Comparison of ENCODE assay signal across 10 cellular contexts in the genomic region with DNA sequence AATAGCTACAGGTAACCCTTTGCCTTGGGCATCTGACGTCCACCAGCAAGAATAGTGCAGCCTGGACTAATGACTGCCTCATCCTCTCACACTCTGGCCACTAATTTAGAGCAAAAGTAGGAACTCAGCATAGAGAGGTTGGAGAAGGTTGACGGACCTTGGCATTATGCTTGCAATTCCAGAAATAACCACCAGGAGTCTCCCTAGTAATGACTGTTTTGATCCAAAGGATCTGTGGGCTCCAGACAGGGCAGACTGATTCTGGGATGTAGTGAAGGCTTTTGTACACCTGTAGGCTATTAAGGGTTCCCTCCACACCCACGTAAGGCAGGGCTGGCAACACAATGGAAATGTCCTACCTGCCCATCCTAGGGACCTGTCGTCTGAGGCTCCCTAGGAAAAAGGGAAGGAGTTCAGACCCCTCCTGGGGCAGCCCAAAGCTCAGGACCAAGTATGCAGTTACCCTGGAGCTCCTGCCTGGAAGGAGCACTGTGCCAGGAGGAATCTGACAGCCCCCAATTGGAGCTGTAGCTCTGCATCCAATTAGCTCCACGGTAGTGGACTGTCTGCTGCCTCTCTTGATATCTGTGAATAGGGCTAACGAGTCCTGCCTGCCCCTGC.
DNase-seq lines count a peak whose midpoint lies in the region; ATAC-seq and TF ChIP-seq lines count a peak whose summit lies in the region.
"Had no signal": no experiment of that assay in that cellular context is flagged by ENCODE, and none has a peak within 500 bp of the region (broad histone marks: within the 10 kb centered on the region; RNA-seq: fewer than 3 reads in every experiment).

No MANE protein-coding gene starts in this region.

- H3K36me3 Mint-ChIP-seq in GM23338 (ENCODE audit: low read depth): peaks cover 11% of the 10 kb centered on the region
- H3K36me3 Mint-ChIP-seq in immature natural killer cell: peaks cover 0 to 4% (median 0%) of the 10 kb centered on the region in 3 donors

- ATAC-seq in GM23338 (peak; percentile 31; the same call in 2 of the 3 replicates), GM19023 (IDR thresholded peaks at IDR 0.05; ENCODE audit: unreplicated experiment) (no peak)
- ATAC-seq: activated T-cell treated with anti-CD3 and anti-CD28 coated beads, Interleukin-2, amount 50 U/mL, for 4 hours had no signal

- H3K27me3 Mint-ChIP-seq in GM23338 (ENCODE audit: insufficient read depth, low read depth, poor library complexity) (peaks cover 4% of the 10 kb centered on the region), immature natural killer cell (ENCODE audit: low read depth in 3 of 3) (peaks cover 13 to 17% (median 16%) of the 10 kb centered on the region in 3 donors)

- no peak overlapping the region for H2AFZ ChIP-seq in GM23338

- H3K9me2 ChIP-seq in GM23338 (ENCODE audit: insufficient read depth): no peaks in the 10 kb centered on the region

- POLR2A ChIA-PET in AG04449 (lab: Yijun Ruan, JAX): no interaction called here

- no peak overlapping the region for H3K4me3 ChIP-seq in AG04449 (ENCODE audit: low read depth, low read length)
- no peak overlapping the region for H3K4me3 ChIP-seq in GM23338

- H3K27ac Mint-ChIP-seq in GM23338 (no peak overlapping the region), immature natural killer cell (peak overlapping the region in 2 of 6 donors; percentile 57 to 59)

- no peak for DNase-seq in AG04449 (ENCODE audit: low read depth, low spot score)
- DNase-seq in GM23338 (ENCODE audit: low spot score): peak; percentile 76
- peak; percentile 11 to 33 (median 31) for DNase-seq in immature natural killer cell
- DNase-seq in AG08396 (ENCODE audit: low spot score): no peak
- DNase-seq in DMS79 treated with DMSO at 0.1 percent for 48 hours (lab: John Stamatoyannopoulos, UW): no peak
- no peak for DNase-seq in central memory CD4-positive, alpha-beta T cell
- DNase-seq: activated T-cell treated with anti-CD3 and anti-CD28 coated beads, Interleukin-2, amount 50 U/mL, for 4 hours; SHP77 treated with DMSO at 0.1 percent for 48 hours had no signal

- H3K36me3 ChIP-seq in GM23338 (ENCODE audit: insufficient read depth): no peaks in the 10 kb centered on the region

- H3K79me2 ChIP-seq in GM23338 (replicated peaks; ENCODE audit: insufficient read depth): no peaks in the 10 kb centered on the region

- H3K27ac ChIP-seq in GM23338 (ENCODE audit: low read depth) (no peak overlapping the region), VCaP (no peak overlapping the region)

- H3K4me1 Mint-ChIP-seq in GM23338 (no peaks in the 10 kb centered on the region; the same call in 1 of the 3 replicates), immature natural killer cell (peaks cover 25 to 30% of the 10 kb centered on the region in 2 donors)

- H3F3A ChIP-seq in GM23338 (replicated peaks; ENCODE audit: low read depth): no peaks in the 10 kb centered on the region

- H3K4me3 Mint-ChIP-seq in GM23338 (no peak overlapping the region), immature natural killer cell (no peak overlapping the region)
- H3K4me3 Mint-ChIP-seq: activated T-cell treated with anti-CD3 and anti-CD28 coated beads, Interleukin-2, amount 50 U/mL, for 4 hours had no signal

- TF ChIP-seq CTCF in AG04449 (IDR thresholded peaks at IDR 0.05; ENCODE audit: insufficient read depth, low read length, missing control alignments) (peak; percentile 10), GM23338 (conservative IDR thresholded peaks at IDR 0.05; ENCODE audit: low read depth in 2 of 2) (peak; percentile 69 to 81), VCaP (conservative IDR thresholded peaks at IDR 0.05) (peak; percentile 54)

- CTCF ChIA-PET in AG04449 (lab: Yijun Ruan, JAX): interaction anchor here (0.8 kb wide), 1 partner anchor 17 kb away, joined by 3 read pairs; no protein-coding TSS in a partner anchor

- H3K9me3 Mint-ChIP-seq in GM23338 (peaks cover 5% of the 10 kb centered on the region; the same call in 2 of the 3 replicates), immature natural killer cell (peaks cover 0 to 6% (median 0%) of the 10 kb centered on the region in 6 donors)

- no peaks in the 10 kb centered on the region for H3K27me3 ChIP-seq in GM23338 (ENCODE audit: insufficient read depth)

- no peaks in the 10 kb centered on the region for H4K20me1 ChIP-seq in GM23338 (replicated peaks; ENCODE audit: insufficient read depth)

- no peak overlapping the region for H3K4me2 ChIP-seq in GM23338

- no peaks in the 10 kb centered on the region for H3K4me1 ChIP-seq in GM23338 (ENCODE audit: insufficient read depth)

TF ChIP-seq in GM23338, 12 proteins besides CTCF, POLR2A, EP300 and RAD21 (continues in another document):
- no peak for TF ChIP-seq STAT1 (IDR thresholded peaks at IDR 0.05; ENCODE audit: unreplicated experiment)
- TF ChIP-seq, protein P1, sequence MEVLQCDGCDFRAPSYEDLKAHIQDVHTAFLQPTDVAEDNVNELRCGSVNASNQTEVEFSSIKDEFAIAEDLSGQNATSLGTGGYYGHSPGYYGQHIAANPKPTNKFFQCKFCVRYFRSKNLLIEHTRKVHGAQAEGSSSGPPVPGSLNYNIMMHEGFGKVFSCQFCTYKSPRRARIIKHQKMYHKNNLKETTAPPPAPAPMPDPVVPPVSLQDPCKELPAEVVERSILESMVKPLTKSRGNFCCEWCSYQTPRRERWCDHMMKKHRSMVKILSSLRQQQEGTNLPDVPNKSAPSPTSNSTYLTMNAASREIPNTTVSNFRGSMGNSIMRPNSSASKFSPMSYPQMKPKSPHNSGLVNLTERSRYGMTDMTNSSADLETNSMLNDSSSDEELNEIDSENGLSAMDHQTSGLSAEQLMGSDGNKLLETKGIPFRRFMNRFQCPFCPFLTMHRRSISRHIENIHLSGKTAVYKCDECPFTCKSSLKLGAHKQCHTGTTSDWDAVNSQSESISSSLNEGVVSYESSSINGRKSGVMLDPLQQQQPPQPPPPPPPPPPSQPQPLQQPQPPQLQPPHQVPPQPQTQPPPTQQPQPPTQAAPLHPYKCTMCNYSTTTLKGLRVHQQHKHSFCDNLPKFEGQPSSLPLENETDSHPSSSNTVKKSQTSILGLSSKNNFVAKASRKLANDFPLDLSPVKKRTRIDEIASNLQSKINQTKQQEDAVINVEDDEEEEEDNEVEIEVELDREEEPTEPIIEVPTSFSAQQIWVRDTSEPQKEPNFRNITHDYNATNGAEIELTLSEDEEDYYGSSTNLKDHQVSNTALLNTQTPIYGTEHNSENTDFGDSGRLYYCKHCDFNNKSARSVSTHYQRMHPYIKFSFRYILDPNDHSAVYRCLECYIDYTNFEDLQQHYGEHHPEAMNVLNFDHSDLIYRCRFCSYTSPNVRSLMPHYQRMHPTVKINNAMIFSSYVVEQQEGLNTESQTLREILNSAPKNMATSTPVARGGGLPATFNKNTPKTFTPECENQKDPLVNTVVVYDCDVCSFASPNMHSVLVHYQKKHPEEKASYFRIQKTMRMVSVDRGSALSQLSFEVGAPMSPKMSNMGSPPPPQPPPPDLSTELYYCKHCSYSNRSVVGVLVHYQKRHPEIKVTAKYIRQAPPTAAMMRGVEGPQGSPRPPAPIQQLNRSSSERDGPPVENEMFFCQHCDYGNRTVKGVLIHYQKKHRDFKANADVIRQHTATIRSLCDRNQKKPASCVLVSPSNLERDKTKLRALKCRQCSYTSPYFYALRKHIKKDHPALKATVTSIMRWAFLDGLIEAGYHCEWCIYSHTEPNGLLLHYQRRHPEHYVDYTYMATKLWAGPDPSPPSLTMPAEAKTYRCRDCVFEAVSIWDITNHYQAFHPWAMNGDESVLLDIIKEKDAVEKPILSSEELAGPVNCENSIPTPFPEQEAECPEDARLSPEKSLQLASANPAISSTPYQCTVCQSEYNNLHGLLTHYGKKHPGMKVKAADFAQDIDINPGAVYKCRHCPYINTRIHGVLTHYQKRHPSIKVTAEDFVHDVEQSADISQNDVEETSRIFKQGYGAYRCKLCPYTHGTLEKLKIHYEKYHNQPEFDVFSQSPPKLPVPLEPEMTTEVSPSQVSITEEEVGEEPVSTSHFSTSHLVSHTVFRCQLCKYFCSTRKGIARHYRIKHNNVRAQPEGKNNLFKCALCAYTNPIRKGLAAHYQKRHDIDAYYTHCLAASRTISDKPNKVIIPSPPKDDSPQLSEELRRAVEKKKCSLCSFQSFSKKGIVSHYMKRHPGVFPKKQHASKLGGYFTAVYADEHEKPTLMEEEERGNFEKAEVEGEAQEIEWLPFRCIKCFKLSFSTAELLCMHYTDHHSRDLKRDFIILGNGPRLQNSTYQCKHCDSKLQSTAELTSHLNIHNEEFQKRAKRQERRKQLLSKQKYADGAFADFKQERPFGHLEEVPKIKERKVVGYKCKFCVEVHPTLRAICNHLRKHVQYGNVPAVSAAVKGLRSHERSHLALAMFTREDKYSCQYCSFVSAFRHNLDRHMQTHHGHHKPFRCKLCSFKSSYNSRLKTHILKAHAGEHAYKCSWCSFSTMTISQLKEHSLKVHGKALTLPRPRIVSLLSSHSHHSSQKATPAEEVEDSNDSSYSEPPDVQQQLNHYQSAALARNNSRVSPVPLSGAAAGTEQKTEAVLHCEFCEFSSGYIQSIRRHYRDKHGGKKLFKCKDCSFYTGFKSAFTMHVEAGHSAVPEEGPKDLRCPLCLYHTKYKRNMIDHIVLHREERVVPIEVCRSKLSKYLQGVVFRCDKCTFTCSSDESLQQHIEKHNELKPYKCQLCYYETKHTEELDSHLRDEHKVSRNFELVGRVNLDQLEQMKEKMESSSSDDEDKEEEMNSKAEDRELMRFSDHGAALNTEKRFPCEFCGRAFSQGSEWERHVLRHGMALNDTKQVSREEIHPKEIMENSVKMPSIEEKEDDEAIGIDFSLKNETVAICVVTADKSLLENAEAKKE (CRISPR knock-in tag; IDR thresholded peaks at IDR 0.05): no peak
- TF ChIP-seq EZH2 (IDR thresholded peaks at IDR 0.05; ENCODE audit: low read depth, unreplicated experiment): no peak
- TF ChIP-seq EZH2phosphoT487 (IDR thresholded peaks at IDR 0.05; ENCODE audit: unreplicated experiment): no peak

Comparison
In these comparisons a context has a peak if more than half of its experiments do, and no peak if none do; other contexts are left out.
1. DNase-seq: peak in GM23338 (single experiment) and immature natural killer cell (3 of 3); none in AG04449 (single experiment), AG08396 (single experiment), DMS79 treated with DMSO at 0.1 percent for 48 hours (single experiment) and central memory CD4-positive, alpha-beta T cell (single experiment).
2. CTCF ChIP-seq: peak in every context shown above with its lines; median percentile 75 in GM23338; 54 in VCaP; 10 in AG04449.